In the genomic region with DNA sequence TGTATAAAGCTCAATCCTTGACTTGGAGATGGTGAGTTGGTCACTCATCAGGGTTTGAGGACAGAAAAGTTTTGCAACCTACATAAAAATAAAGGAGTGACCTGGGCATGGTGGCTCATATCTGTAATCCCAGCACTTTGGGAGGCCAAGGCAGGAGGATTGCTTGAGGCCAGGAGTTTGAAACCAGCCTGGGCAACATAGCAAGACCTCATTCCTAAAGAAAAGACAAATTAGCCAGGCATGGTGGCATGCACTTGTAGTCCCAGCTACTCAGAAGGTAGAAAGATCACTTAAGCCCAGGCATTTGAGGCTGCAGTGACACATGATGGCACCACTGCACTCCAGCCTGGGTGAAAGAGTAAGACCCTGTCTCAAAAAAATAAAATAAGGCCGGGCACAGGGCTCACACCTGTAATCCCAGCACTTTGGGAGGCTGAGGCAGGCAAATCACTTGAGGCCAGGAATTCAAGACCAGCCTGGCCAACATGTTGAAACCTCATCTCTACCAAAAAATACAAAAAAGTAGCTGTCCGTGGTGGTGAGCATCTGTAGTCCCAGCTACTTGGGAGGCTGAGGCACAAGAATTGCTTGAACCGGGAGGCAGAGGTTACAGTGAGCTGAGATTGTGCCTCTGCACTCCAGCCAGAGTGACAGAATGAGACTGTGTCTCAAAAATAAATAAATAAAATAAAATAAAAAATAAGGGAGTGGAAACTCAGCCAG, we compare ENCODE assay signal across 7 cellular contexts. TPM values are rescaled to one million over a fixed set of nuclear protein-coding genes. Genes with fewer than 3 reads are reported as not detected.
"Had no signal": no experiment of that assay in that cellular context is flagged by ENCODE, and none has a peak within 500 bp of the region (broad histone marks: within the 10 kb centered on the region; RNA-seq: fewer than 3 reads in every experiment).

No MANE protein-coding gene starts in this region.

RNA-seq across cellular contexts. Expression of gene TECTB, which starts 54.7 kb away (rescaled TPM):
- total RNA-seq: HT-29, IMR-90, K562, OCI-LY7, PC-3, Right ventricle myocardium inferior, SJCRH30 had no signal
- polyA plus RNA-seq: IMR-90, K562 had no signal
